Comparison of ENCODE assay signal across 8 cellular contexts in the genomic region with DNA sequence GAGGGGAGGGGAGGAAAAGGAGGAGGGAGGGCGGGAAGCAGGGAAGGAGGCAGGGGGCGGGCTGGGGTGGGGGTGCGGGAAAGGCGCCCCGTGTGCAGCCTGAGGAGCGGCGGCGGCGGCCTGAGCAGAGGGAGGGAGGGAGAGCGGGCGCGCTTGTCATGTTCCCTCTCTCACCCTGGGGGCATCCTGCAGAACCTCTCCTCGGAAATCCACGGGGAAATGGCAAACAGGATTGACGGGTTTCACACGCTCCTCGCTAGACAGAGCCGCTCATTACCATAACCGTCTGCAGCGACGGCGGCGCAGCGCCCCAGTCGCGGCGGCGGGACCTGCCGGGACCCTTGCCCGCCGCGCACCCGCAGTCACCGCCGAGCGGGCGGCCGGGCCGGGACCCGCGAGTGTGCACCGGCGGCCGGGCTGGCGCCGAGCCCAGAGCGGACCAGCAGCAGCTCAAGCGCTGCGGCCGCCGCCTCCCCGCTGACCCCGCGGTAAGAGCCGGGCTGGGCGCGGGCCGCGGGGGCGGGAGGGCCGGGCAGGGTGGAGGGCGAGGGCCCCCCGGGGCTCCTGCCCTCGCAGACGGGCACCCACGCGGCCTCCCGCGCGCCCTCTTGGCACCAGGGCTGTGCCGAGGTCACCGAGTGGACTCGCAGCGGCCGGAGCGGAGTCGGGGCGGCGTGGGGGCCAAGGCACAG. TPM values are rescaled to one million over a fixed set of nuclear protein-coding genes. Genes with fewer than 3 reads are reported as not detected.
DNase-seq lines count a peak whose midpoint lies in the region; FAIRE-seq and TF ChIP-seq lines count a peak whose summit lies in the region.

Gene SERTAD4 (plus strand): TSS at position 273 of the 692 bp plus-strand sequence. CDS start 5,165 bp downstream, outside the sequence.

- H3K18ac ChIP-seq in mesenchymal stem cell (ENCODE audit: low read depth in 1 of 2, low read length in 2 of 2) = peak within 1 kb of the TSS; percentile 69 to 100

- peaks cover 47% of the 10 kb centered on the region for H3K4me1 ChIP-seq in A673 (ENCODE audit: insufficient read depth, low read length, poor library complexity, severe bottlenecking)
- no peaks in the 10 kb centered on the region for H3K4me1 ChIP-seq in endocrine pancreas (ENCODE audit: control insufficient read depth, insufficient read depth, low read length)
- H3K4me1 ChIP-seq in mesenchymal stem cell (ENCODE audit: control insufficient read depth, insufficient read depth, low read depth, low read length) = peaks cover 14% of the 10 kb centered on the region
- H3K4me1 ChIP-seq in tibial artery = peaks cover 0 to 45% (median 40%) of the 10 kb centered on the region in 4 donors

- peak within 1 kb of the TSS; percentile 93 for H2AFZ ChIP-seq in mesenchymal stem cell (ENCODE audit: low read depth, low read length)

- WGBS in mesenchymal stem cell = under 1% methylated on average over 32 of the region's 79 CpGs

- no peaks in the 10 kb centered on the region for H3K36me3 ChIP-seq in A673 (ENCODE audit: insufficient read depth, low read length, poor library complexity, severe bottlenecking)
- H3K36me3 ChIP-seq in endocrine pancreas (ENCODE audit: control insufficient read depth, insufficient read depth, low read length) = no peaks in the 10 kb centered on the region
- no peaks in the 10 kb centered on the region for H3K36me3 ChIP-seq in mesenchymal stem cell (ENCODE audit: control insufficient read depth in 1 of 2, insufficient read depth in 2 of 2, low read depth in 1 of 2, low read length in 2 of 2)
- H3K36me3 ChIP-seq in tibial artery = no peaks in the 10 kb centered on the region

- peak within 1 kb of the TSS; percentile 95 for H4K8ac ChIP-seq in mesenchymal stem cell (ENCODE audit: low read length)

- H2BK12ac ChIP-seq in mesenchymal stem cell (ENCODE audit: low read length in 2 of 2) = peak within 1 kb of the TSS in 1 of 2 experiments; percentile 93

- DNase-seq in A673 (ENCODE audit: low spot score) = peak; percentile 87
- DNase-seq in H54 (ENCODE audit: insufficient read length, low spot score) = peak; percentile 46
- DNase-seq in RPMI8226 = peak; percentile 12
- DNase-seq in mesenchymal stem cell = peak; percentile 60
- DNase-seq in tibial artery = no peak
- DNase-seq in RKO (ENCODE audit: low spot score) = no peak
- DNase-seq in superior temporal gyrus (ENCODE audit: extremely low spot score) = no peak

- peak within 1 kb of the TSS; percentile 30 for H3K9ac ChIP-seq in endocrine pancreas (ENCODE audit: control insufficient read depth, insufficient read depth, low read length)
- H3K9ac ChIP-seq in mesenchymal stem cell (ENCODE audit: low read length) = peak within 1 kb of the TSS; percentile 45

- no peak for FAIRE-seq in H54 (lab: Jason Lieb, UNC)

- TF ChIP-seq CTCF in A673 (conservative IDR thresholded peaks at IDR 0.05; ENCODE audit: low read depth, low read length) (no peak), tibial artery (IDR thresholded peaks at IDR 0.05) (peak in 1 of 2 experiments; percentile 6)

- peak within 1 kb of the TSS; percentile 35 for H3K27ac ChIP-seq in A673 (ENCODE audit: low read depth, low read length, poor library complexity, severe bottlenecking)
- peak within 1 kb of the TSS; percentile 93 for H3K27ac ChIP-seq in mesenchymal stem cell (ENCODE audit: low read length, poor library complexity, severe bottlenecking)
- peak within 1 kb of the TSS; percentile 83 to 93 for H3K27ac ChIP-seq in tibial artery

- H2BK120ac ChIP-seq in mesenchymal stem cell (ENCODE audit: low read depth, low read length) = peak within 1 kb of the TSS; percentile 97

- intact Hi-C loops in A673 (cut with micrococcal nuclease; ENCODE audit: unreplicated experiment) (no loop called here), tibial artery (cut with DNase I; ENCODE audit: low total_unique reads) (no loop called here)

- peak within 1 kb of the TSS; percentile 88 to 97 for H3K4ac ChIP-seq in mesenchymal stem cell (ENCODE audit: low read depth in 1 of 2, low read length in 2 of 2)

- H4K91ac ChIP-seq in mesenchymal stem cell (ENCODE audit: low read length) = peak within 1 kb of the TSS; percentile 96

- no peak for TF ChIP-seq POLR2A in H54 (IDR thresholded peaks at IDR 0.05; ENCODE audit: low read depth, low read length)

- peak within 1 kb of the TSS; percentile 67 to 97 for H3K23ac ChIP-seq in mesenchymal stem cell (ENCODE audit: low read length in 2 of 2)

- CTCF ChIA-PET in A673 (lab: Charles Lee) = interaction anchor here (0.6 kb wide), 1 partner anchor 851 kb away, joined by 9 read pairs; no protein-coding TSS in a partner anchor

- BruUV-seq in A673 (replicated peaks; lab: Mats Ljungman, UMichigan) = no TSS peak

- peak within 1 kb of the TSS; percentile 31 for H2AK5ac ChIP-seq in mesenchymal stem cell (ENCODE audit: low read length, severe bottlenecking)

- H2BK5ac ChIP-seq in mesenchymal stem cell (ENCODE audit: low read depth, low read length, poor library complexity, severe bottlenecking) = peak within 1 kb of the TSS; percentile 88

- H3K4me3 ChIP-seq in A673 (ENCODE audit: low read depth, low read length, poor library complexity, severe bottlenecking) (peak within 1 kb of the TSS; percentile 62), endocrine pancreas (ENCODE audit: control insufficient read depth, insufficient read depth, low read length) (no peak within 1 kb of the TSS), mesenchymal stem cell (ENCODE audit: insufficient read depth in 1 of 2, low read depth in 1 of 2, low read length in 2 of 2) (peak within 1 kb of the TSS; percentile 77), tibial artery (peak within 1 kb of the TSS; percentile 69 to 89)

- H2BK15ac ChIP-seq in mesenchymal stem cell (ENCODE audit: low read depth, poor library complexity, severe bottlenecking) = peak within 1 kb of the TSS; percentile 39

- peaks cover 26% of the 10 kb centered on the region for H3K27me3 ChIP-seq in A673 (replicated peaks; ENCODE audit: insufficient read depth, low read depth, low read length, poor library complexity)
- H3K27me3 ChIP-seq in endocrine pancreas (ENCODE audit: control insufficient read depth, insufficient read depth, low read length) = no peaks in the 10 kb centered on the region
- peaks cover 0 to 40% of the 10 kb centered on the region in 2 experiments for H3K27me3 ChIP-seq in mesenchymal stem cell (ENCODE audit: control insufficient read depth in 1 of 2, insufficient read depth in 1 of 2, low read length in 2 of 2)
- no peaks in the 10 kb centered on the region for H3K27me3 ChIP-seq in tibial artery

- peak within 1 kb of the TSS; percentile 86 for H3K4me2 ChIP-seq in mesenchymal stem cell (ENCODE audit: low read length, poor library complexity, severe bottlenecking)

- H3K79me1 ChIP-seq in mesenchymal stem cell (replicated peaks; ENCODE audit: low read length, poor library complexity, severe bottlenecking) = peaks cover 1% of the 10 kb centered on the region

- H3K9me3 ChIP-seq in A673 (ENCODE audit: low read depth, low read length, poor library complexity, severe bottlenecking) (no peaks in the 10 kb centered on the region), endocrine pancreas (ENCODE audit: control insufficient read depth, low read length) (no peaks in the 10 kb centered on the region), mesenchymal stem cell (ENCODE audit: control insufficient read depth, low read length) (no peaks in the 10 kb centered on the region), tibial artery (no peaks in the 10 kb centered on the region)

- POLR2A ChIA-PET in A673 (lab: Charles Lee; ENCODE audit: low non-redundant PET) = no interaction called here

- H3K14ac ChIP-seq in mesenchymal stem cell (ENCODE audit: low read length in 2 of 2) = peak within 1 kb of the TSS in 1 of 2 experiments; percentile 92

RNA-seq across cellular contexts. Expression of gene SERTAD4, which starts in this region (rescaled TPM):
- 8.0 and 12.2 TPM in 2 replicates for total RNA-seq in A673 (2021)
- polyA plus RNA-seq in mesenchymal stem cell (2013, experiment 1 of 2) = 6.3 TPM
- 5.7 TPM for polyA plus RNA-seq in mesenchymal stem cell (2013, experiment 2 of 2)

Comparison
In these comparisons a context has a peak if more than half of its experiments do, and no peak if none do; other contexts are left out.
1. DNase-seq: peak in A673 (single experiment), H54 (single experiment), RPMI8226 (single experiment) and mesenchymal stem cell (single experiment); none in tibial artery (0 of 2), RKO (single experiment) and superior temporal gyrus (single experiment).
2. H3K27ac ChIP-seq: peak in every context shown above with its lines; median percentile 93 in mesenchymal stem cell; 88 in tibial artery; 35 in A673.